ENCODE assay signal across 3 cellular contexts in the genomic region with DNA sequence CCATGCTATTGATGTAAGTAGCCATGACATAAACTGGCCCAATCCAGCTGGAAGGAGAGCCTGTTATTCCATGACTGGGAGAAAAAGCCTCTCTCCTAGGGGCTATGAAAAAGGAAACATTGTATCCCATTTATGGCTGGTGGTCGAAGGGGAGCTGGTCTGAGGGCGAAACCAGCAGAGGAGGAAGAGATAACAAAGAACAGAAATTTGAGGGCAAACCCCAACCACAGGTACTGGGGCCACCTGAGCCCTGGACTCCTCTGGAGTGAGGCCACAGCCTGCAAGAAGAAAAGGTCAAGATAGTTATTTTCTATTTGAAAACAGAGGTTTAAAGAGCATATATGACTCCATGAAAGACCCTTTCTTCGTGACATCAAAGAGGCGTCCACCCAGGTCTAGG.
"Had no signal": no experiment of that assay in that cellular context is flagged by ENCODE, and none has a peak within 500 bp of the region (broad histone marks: within the 10 kb centered on the region; RNA-seq: fewer than 3 reads in every experiment).

No MANE protein-coding gene starts in this region.

- DNase-seq: GDM1, GF-D8 had no signal

- ATAC-seq: GM12878 had no signal

- H3K4me3 ChIP-seq: GM12878 had no signal
